18 cellular contexts compared by ENCODE assay signal in genomic region chr15:62026707-62027565, GRCh38. TPM values are rescaled to one million over a fixed set of nuclear protein-coding genes. Genes with fewer than 3 reads are reported as not detected.
A peak's percentile ranks its signal among the peaks of the same experiment; 100 is the strongest.
DNase-seq lines count a peak whose midpoint lies in the region; ATAC-seq, FAIRE-seq and TF ChIP-seq lines count a peak whose summit lies in the region.
"Had no signal": no experiment of that assay in that cellular context is flagged by ENCODE, and none has a peak within 500 bp of the region (broad histone marks: within the 10 kb centered on the region; RNA-seq: fewer than 3 reads in every experiment).

No MANE protein-coding gene starts in this region.

- H3K27me3 Mint-ChIP-seq in activated T-helper 17 cell treated with anti-CD3 and anti-CD28 coated beads, Interleukin-2, amount 50 U/mL, for 72 hours = no peaks in the 10 kb centered on the region
- H3K27me3 Mint-ChIP-seq in WTC11 (ENCODE audit: low read depth) = no peaks in the 10 kb centered on the region
- H3K27me3 Mint-ChIP-seq in CD8-positive, alpha-beta memory T cell = no peaks in the 10 kb centered on the region

- no peaks in the 10 kb centered on the region for H3K9me3 ChIP-seq in CD8-positive, alpha-beta memory T cell (ENCODE audit: low read length)
- H3K9me3 ChIP-seq: mucosa of descending colon, transverse colon had no signal

- POLR2A ChIA-PET in WTC11 (lab: Charles Lee) = no interaction called here
- POLR2A ChIA-PET in CD8-positive, alpha-beta memory T cell (lab: Charles Lee) = no interaction called here

- H3K27me3 ChIP-seq in CD8-positive, alpha-beta memory T cell (ENCODE audit: insufficient read depth, low read length, poor library complexity, severe bottlenecking) = no peaks in the 10 kb centered on the region
- H3K27me3 ChIP-seq: transverse colon had no signal

- H3K4me1 Mint-ChIP-seq in activated T-helper 17 cell treated with anti-CD3 and anti-CD28 coated beads, Interleukin-2, amount 50 U/mL, for 72 hours = peaks cover 11% of the 10 kb centered on the region
- no peaks in the 10 kb centered on the region for H3K4me1 Mint-ChIP-seq in WTC11
- peaks cover 21 to 33% (median 22%) of the 10 kb centered on the region in 3 donors for H3K4me1 Mint-ChIP-seq in CD8-positive, alpha-beta memory T cell

- FAIRE-seq in D721Med (lab: Jason Lieb, UNC) (peak; percentile 56), GM19239 (lab: Jason Lieb, UNC) (peak; percentile 70)

- CTCF ChIA-PET in WTC11 (lab: Charles Lee) = no interaction called here
- CTCF ChIA-PET in CD8-positive, alpha-beta memory T cell (lab: Charles Lee) = interaction anchor here (2.1 kb wide), 1 partner anchor 33 kb away, joined by 5 read pairs; the partner anchor contains the start of gene VPS13C

- no peak overlapping the region for H3K27ac ChIP-seq in CD8-positive, alpha-beta memory T cell (ENCODE audit: low read depth, low read length)
- H3K27ac ChIP-seq: transverse colon had no signal

- H3K36me3 ChIP-seq in CD8-positive, alpha-beta memory T cell (ENCODE audit: insufficient read depth, low read length) = no peaks in the 10 kb centered on the region

- peak overlapping the region; percentile 28 for H3K27ac Mint-ChIP-seq in activated T-helper 17 cell treated with anti-CD3 and anti-CD28 coated beads, Interleukin-2, amount 50 U/mL, for 72 hours
- H3K27ac Mint-ChIP-seq in WTC11 = no peak overlapping the region
- peak overlapping the region in 1 of 8 donors; percentile 60 for H3K27ac Mint-ChIP-seq in CD8-positive, alpha-beta memory T cell

- ATAC-seq in activated T-helper 17 cell treated with anti-CD3 and anti-CD28 coated beads, Interleukin-2, amount 50 U/mL, for 72 hours (replicated peaks) = no peak
- ATAC-seq in WTC11 = no peak
- ATAC-seq: left colon, mucosa of descending colon had no signal

- no peak overlapping the region for H3K4me3 ChIP-seq in CD8-positive, alpha-beta memory T cell (ENCODE audit: low read length)
- H3K4me3 ChIP-seq: mucosa of descending colon, transverse colon had no signal

- H3K9me3 Mint-ChIP-seq in activated T-helper 17 cell treated with anti-CD3 and anti-CD28 coated beads, Interleukin-2, amount 50 U/mL, for 72 hours = no peaks in the 10 kb centered on the region
- H3K9me3 Mint-ChIP-seq in WTC11 = no peaks in the 10 kb centered on the region
- H3K9me3 Mint-ChIP-seq in CD8-positive, alpha-beta memory T cell = no peaks in the 10 kb centered on the region

- in situ Hi-C loops in KBM-7 (cut with MboI; ENCODE audit: low pct_unique_long_range_greater_than_20kb, low sequenced_read_pairs) = no loop called here

- DNase-seq in D721Med (ENCODE audit: insufficient read length, low spot score) = no peak
- DNase-seq in GM19239 (ENCODE audit: insufficient read length, low spot score) = no peak
- peak; percentile 34 for DNase-seq in KBM-7
- DNase-seq in WTC11 (ENCODE audit: low spot score) = no peak
- DNase-seq in CD8-positive, alpha-beta memory T cell = no peak
- DNase-seq in NCI-H2196 (lab: John Stamatoyannopoulos, UW; ENCODE audit: unreplicated experiment) = no peak
- no peak for DNase-seq in iPS-NIHi11 (ENCODE audit: low spot score)
- DNase-seq: activated CD4-positive, alpha-beta T cell treated with anti-CD3 and anti-CD28 coated beads for 4 hours; activated naive CD4-positive, alpha-beta T cell treated with anti-CD3 and anti-CD28 coated beads, Interleukin-2, amount 50 U/mL, for 16 hours; hippocampal formation; left colon; mucosa of descending colon; NCI-H1417; stimulated activated CD4-positive, alpha-beta T cell treated with anti-CD3 and anti-CD28 coated beads, Interleukin-4, amount 100 ng/mL, for 24 hours; transverse colon had no signal

- no peaks in the 10 kb centered on the region for H3K4me1 ChIP-seq in CD8-positive, alpha-beta memory T cell (ENCODE audit: insufficient read depth, low read length)
- H3K4me1 ChIP-seq: transverse colon had no signal

- H3K4me3 Mint-ChIP-seq in activated T-helper 17 cell treated with anti-CD3 and anti-CD28 coated beads, Interleukin-2, amount 50 U/mL, for 72 hours = no peak overlapping the region
- no peak overlapping the region for H3K4me3 Mint-ChIP-seq in WTC11
- no peak overlapping the region for H3K4me3 Mint-ChIP-seq in CD8-positive, alpha-beta memory T cell

- H3K36me3 Mint-ChIP-seq in activated T-helper 17 cell treated with anti-CD3 and anti-CD28 coated beads, Interleukin-2, amount 50 U/mL, for 72 hours (ENCODE audit: low read depth) = peaks cover 79% of the 10 kb centered on the region
- H3K36me3 Mint-ChIP-seq in WTC11 = no peaks in the 10 kb centered on the region
- peaks cover 14 to 67% (median 15%) of the 10 kb centered on the region in 3 donors for H3K36me3 Mint-ChIP-seq in CD8-positive, alpha-beta memory T cell

- TF ChIP-seq CTCF in D721Med (IDR thresholded peaks at IDR 0.05; ENCODE audit: insufficient read depth, missing control alignments) (no peak), WTC11 (IDR thresholded peaks at IDR 0.05) (no peak)

TF ChIP-seq in WTC11, 78 proteins besides CTCF, POLR2A, EP300 and RAD21:
- TF ChIP-seq ATF3 (CRISPR knock-in tag; conservative IDR thresholded peaks at IDR 0.05) = no peak
- TF ChIP-seq NFYB (CRISPR knock-in tag; conservative IDR thresholded peaks at IDR 0.05; ENCODE audit: low read depth) = no peak
- no peak for TF ChIP-seq ZMAT4 (CRISPR knock-in tag; IDR thresholded peaks at IDR 0.05)
- TF ChIP-seq ZNF317 (CRISPR knock-in tag; IDR thresholded peaks at IDR 0.05; ENCODE audit: borderline replicate concordance, low read depth) = no peak
- no peak for TF ChIP-seq RELA (CRISPR knock-in tag; IDR thresholded peaks at IDR 0.05; ENCODE audit: borderline replicate concordance)
- no peak for TF ChIP-seq E2F1 (CRISPR knock-in tag; IDR thresholded peaks at IDR 0.05)

RNA-seq across cellular contexts. Expression of gene VPS13C, which starts 33.3 kb away (rescaled TPM):
- 10 to 100 TPM; 67.0 to 85.2 TPM for total RNA-seq in activated T-helper 17 cell treated with anti-CD3 and anti-CD28 coated beads, Interleukin-2, amount 50 U/mL, for 72 hours
- total RNA-seq in WTC11 (2021) = 20.9 to 23.5 TPM (median 21.6 TPM) in 3 replicates
- total RNA-seq in CD8-positive, alpha-beta memory T cell = 10 to 100 TPM; 42.5 to 42.9 TPM
- 15.8 TPM for polyA plus RNA-seq in CD8-positive, alpha-beta memory T cell

RNA-seq across cellular contexts. Expression of gene C2CD4A, which starts 39.8 kb away (rescaled TPM):
- 1 to 10 TPM; 1.3 to 5.8 TPM for total RNA-seq in activated T-helper 17 cell treated with anti-CD3 and anti-CD28 coated beads, Interleukin-2, amount 50 U/mL, for 72 hours
- 0.32 to 0.42 TPM (median 0.41 TPM) in 3 replicates for total RNA-seq in WTC11 (2021)
- under 1 TPM; 0.09 to 0.13 TPM for total RNA-seq in CD8-positive, alpha-beta memory T cell
- not detected for polyA plus RNA-seq in CD8-positive, alpha-beta memory T cell
- total RNA-seq: RPMI7951; T-helper 1 cell treated with Interleukin-12 subunit alpha and Interleukin-12 subunit beta and Interleukin-4 antibody, amounts not matched to agents 30 ng/mL and 1 ng/mL, for 36 hours had no signal
